In the genomic region with DNA sequence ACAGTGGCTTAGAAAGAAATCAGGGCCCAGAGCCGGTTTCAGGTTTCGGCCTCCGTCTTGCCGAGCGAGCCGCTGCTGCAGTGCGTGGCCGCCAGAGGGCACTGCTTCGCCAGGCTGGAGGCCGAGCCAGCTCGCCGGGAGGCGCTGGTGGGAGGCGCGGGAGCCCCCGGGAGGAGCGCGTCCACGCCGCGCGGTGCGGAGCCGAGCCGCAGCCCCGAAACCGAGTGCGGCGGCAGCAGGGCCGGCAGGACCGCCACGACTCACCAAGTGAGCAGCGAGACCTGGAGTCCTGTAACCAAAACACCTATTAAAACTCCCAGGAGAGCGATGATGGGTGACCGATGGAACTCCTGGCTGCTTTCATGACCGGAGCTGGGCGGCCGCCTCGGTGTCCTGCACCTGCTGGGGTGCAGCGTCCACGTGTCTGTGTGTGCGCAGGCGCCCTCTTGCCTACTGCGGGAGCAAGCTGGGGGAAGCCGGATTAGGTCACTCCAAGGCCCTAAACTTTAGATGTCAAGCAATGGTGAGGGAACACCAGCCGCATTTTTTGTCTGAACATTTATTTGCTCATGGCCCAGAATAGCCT, we compare ENCODE assay signal across 1 cellular context.
A peak's percentile ranks its signal among the peaks of the same experiment; 100 is the strongest.
TF ChIP-seq lines count a peak whose summit lies in the region.

No MANE protein-coding gene starts in this region.

TF ChIP-seq in HepG2, 621 proteins besides CTCF, POLR2A, EP300 and RAD21 (continued from another document):
- TF ChIP-seq, protein P1, sequence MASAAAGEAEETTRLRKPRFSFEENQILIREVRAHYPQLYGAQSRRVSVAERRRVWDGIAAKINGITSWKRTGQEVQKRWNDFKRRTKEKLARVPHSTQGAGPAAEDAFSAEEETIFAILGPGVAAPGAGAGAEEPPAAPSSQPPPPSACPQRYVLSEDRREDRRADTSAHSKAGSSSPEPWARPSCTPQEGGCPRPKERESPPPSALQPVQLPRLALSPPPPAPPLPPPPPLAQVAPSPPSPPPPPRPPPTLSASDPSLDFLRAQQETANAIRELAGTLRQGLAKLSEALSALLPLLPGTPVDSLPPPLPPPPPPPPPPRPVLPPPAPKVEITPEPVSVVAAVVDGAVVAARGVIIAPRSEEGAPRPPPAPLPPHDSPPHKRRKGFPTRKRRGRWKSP (CRISPR knock-in tag; IDR thresholded peaks at IDR 0.05) = peak; percentile 56; the same call in 1 of the 2 replicates
- TF ChIP-seq ATF7-NPFF (CRISPR knock-in tag; IDR thresholded peaks at IDR 0.05; ENCODE audit: low read depth) (peak; percentile 82), HES4 (CRISPR knock-in tag; IDR thresholded peaks at IDR 0.05; ENCODE audit: borderline replicate concordance) (no peak; the same call in 1 of the 2 replicates), ZNF264 (CRISPR knock-in tag; IDR thresholded peaks at IDR 0.05) (peak; percentile 48), ZNF674 (CRISPR knock-in tag; IDR thresholded peaks at IDR 0.05; ENCODE audit: low read depth) (0 out of 2 replicates have a peak, but pooled peaks have one; percentile 49)
TF ChIP-seq in HepG2: peak in this region for 165.
